Comparison of ENCODE assay signal across 8 cellular contexts in genomic region chr3:189003410-189003809, GRCh38.
"Had no signal": no experiment of that assay in that cellular context is flagged by ENCODE, and none has a peak within 500 bp of the region (broad histone marks: within the 10 kb centered on the region; RNA-seq: fewer than 3 reads in every experiment).

No MANE protein-coding gene starts in this region.

- H3K27ac ChIP-seq: GM23248, HL-60 had no signal

- FAIRE-seq: K562 had no signal

- ATAC-seq: K562 had no signal

- H3K4me3 ChIP-seq: GM23248, K562 had no signal

- DNase-seq: GM23248, GOT3, H9, HCEC 1CT, IMR-90, KG1 had no signal
